1 cellular context compared by ENCODE assay signal in the genomic region with DNA sequence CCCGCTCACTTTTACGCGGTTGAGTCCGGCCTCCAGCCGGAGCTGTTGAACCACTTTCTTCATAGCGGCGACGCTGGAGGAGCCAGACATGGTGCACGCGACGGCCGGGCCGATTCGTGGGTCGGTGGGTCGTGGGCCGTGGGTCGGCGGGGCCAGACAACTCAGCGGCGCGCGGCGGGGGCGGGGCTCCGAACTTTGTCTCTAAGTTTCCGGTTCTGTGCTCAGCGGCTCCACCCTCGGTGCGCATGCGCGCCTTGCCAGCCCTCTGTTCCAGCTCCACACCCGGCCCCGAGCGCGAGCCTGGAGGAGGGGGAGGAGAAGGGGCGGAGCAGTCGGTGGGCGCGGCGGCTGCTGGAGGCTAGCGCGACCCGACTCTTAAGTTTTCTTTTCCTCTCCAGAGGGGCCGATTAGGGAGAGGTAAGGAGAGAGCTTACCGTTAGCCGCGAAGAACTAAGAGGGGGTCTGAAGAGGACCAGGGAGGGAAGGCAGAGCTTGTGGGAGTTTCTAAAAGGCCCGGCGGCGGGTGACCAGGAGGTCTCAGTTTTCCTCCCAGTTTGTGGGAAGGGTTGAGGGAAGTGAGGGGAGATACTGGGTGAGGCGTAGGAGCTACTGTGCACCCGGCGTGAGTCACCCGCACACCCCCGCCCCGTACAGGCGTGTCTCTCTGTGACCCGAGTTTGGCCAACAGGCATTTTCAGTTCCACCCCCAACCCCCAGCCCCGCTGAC.
TF ChIP-seq lines count a peak whose summit lies in the region.

A gene (minus strand): TSS at position 580 of the 727 bp plus-strand sequence. CDS start 490 bp downstream, at position 90.
A gene with protein sequence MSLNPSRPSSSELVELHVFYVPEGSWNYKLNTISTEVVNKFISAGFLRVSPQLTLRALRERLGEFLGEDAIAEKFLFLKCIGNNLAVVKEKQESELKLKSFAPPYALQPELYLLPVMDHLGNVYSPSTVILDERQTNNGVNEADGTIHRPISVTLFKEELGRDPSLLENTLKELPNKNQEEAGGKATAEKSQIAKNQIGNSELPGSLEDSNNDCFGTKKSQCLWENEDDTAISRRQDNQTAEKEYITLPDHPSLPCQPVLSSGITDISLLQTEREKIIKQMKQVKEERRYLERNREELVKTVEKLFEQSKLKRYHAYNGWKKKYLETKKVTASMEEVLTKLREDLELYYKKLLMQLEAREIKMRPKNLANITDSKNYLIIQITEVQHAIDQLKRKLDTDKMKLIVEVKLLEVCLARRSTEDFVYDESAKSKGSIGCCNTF (plus strand): TSS at position 385 of the 727 bp plus-strand sequence. CDS start 9,974 bp downstream, outside the sequence.

TF ChIP-seq in K562, 482 proteins besides CTCF, POLR2A, EP300 and RAD21 (continued from another document and continues in another):
- TF ChIP-seq, protein P1, sequence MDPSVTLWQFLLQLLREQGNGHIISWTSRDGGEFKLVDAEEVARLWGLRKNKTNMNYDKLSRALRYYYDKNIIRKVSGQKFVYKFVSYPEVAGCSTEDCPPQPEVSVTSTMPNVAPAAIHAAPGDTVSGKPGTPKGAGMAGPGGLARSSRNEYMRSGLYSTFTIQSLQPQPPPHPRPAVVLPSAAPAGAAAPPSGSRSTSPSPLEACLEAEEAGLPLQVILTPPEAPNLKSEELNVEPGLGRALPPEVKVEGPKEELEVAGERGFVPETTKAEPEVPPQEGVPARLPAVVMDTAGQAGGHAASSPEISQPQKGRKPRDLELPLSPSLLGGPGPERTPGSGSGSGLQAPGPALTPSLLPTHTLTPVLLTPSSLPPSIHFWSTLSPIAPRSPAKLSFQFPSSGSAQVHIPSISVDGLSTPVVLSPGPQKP (CRISPR knock-in tag; IDR thresholded peaks at IDR 0.05) = no peak
- TF ChIP-seq SAFB (IDR thresholded peaks at IDR 0.05; ENCODE audit: borderline replicate concordance, low read depth, low read length) (peak; percentile 62; the same call in 1 of the 2 replicates), PCBP2 (IDR thresholded peaks at IDR 0.05; ENCODE audit: low read depth, low read length, poor library complexity, severe bottlenecking) (no peak), TBP (optimal IDR thresholded peaks at IDR 0.05; ENCODE audit: low read depth, low read length) (peak; percentile 86), RBM14 (IDR thresholded peaks at IDR 0.05; ENCODE audit: borderline replicate concordance, insufficient read depth, low read depth, low read length) (no peak), DMBX1 (CRISPR knock-in tag; IDR thresholded peaks at IDR 0.05; ENCODE audit: borderline replicate concordance) (no peak; the same call in 1 of the 2 replicates), ZNF274 (IDR thresholded peaks at IDR 0.05; ENCODE audit: borderline replicate concordance, low read depth, low read length) (no peak), CBX1 (IDR thresholded peaks at IDR 0.05; ENCODE audit: low read depth) (peak; percentile 73; the same call in 1 of the 2 replicates), MEF2D (tag; conservative IDR thresholded peaks at IDR 0.05; ENCODE audit: low read depth) (no peak; the same call in 1 of the 2 replicates), ZNF184 (CRISPR knock-in tag; IDR thresholded peaks at IDR 0.05) (no peak), ZNF324 (CRISPR knock-in tag; IDR thresholded peaks at IDR 0.05) (no peak), ZNF316 (IDR thresholded peaks at IDR 0.05) (no peak), CSDE1 (IDR thresholded peaks at IDR 0.05) (no peak), ZNF253 (CRISPR knock-in tag; conservative IDR thresholded peaks at IDR 0.05) (no peak), ZNF780A (CRISPR knock-in tag; IDR thresholded peaks at IDR 0.05) (no peak), ZNF121 (CRISPR knock-in tag; conservative IDR thresholded peaks at IDR 0.05) (no peak), NRF1 (conservative IDR thresholded peaks at IDR 0.05 in 1 of 2, IDR thresholded peaks at IDR 0.05 in 1 of 2) (peak; percentile 99), DNMT1 (IDR thresholded peaks at IDR 0.05) (no peak), RBM22 (IDR thresholded peaks at IDR 0.05; ENCODE audit: low read depth, low read length, poor library complexity, severe bottlenecking) (peak; percentile 38)
- TF ChIP-seq, protein P2, sequence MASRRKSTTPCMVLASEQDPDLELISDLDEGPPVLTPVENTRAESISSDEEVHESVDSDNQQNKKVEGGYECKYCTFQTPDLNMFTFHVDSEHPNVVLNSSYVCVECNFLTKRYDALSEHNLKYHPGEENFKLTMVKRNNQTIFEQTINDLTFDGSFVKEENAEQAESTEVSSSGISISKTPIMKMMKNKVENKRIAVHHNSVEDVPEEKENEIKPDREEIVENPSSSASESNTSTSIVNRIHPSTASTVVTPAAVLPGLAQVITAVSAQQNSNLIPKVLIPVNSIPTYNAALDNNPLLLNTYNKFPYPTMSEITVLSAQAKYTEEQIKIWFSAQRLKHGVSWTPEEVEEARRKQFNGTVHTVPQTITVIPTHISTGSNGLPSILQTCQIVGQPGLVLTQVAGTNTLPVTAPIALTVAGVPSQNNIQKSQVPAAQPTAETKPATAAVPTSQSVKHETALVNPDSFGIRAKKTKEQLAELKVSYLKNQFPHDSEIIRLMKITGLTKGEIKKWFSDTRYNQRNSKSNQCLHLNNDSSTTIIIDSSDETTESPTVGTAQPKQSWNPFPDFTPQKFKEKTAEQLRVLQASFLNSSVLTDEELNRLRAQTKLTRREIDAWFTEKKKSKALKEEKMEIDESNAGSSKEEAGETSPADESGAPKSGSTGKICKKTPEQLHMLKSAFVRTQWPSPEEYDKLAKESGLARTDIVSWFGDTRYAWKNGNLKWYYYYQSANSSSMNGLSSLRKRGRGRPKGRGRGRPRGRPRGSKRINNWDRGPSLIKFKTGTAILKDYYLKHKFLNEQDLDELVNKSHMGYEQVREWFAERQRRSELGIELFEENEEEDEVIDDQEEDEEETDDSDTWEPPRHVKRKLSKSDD (conservative IDR thresholded peaks at IDR 0.05; ENCODE audit: low read length) = 0 out of 2 replicates have a peak, but pooled peaks have one; percentile 49
- TF ChIP-seq, protein P3, sequence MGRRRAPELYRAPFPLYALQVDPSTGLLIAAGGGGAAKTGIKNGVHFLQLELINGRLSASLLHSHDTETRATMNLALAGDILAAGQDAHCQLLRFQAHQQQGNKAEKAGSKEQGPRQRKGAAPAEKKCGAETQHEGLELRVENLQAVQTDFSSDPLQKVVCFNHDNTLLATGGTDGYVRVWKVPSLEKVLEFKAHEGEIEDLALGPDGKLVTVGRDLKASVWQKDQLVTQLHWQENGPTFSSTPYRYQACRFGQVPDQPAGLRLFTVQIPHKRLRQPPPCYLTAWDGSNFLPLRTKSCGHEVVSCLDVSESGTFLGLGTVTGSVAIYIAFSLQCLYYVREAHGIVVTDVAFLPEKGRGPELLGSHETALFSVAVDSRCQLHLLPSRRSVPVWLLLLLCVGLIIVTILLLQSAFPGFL (CRISPR knock-in tag; IDR thresholded peaks at IDR 0.05) = no peak
- TF ChIP-seq, protein P4, sequence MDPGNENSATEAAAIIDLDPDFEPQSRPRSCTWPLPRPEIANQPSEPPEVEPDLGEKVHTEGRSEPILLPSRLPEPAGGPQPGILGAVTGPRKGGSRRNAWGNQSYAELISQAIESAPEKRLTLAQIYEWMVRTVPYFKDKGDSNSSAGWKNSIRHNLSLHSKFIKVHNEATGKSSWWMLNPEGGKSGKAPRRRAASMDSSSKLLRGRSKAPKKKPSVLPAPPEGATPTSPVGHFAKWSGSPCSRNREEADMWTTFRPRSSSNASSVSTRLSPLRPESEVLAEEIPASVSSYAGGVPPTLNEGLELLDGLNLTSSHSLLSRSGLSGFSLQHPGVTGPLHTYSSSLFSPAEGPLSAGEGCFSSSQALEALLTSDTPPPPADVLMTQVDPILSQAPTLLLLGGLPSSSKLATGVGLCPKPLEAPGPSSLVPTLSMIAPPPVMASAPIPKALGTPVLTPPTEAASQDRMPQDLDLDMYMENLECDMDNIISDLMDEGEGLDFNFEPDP (CRISPR knock-in tag; IDR thresholded peaks at IDR 0.05) = no peak
- TF ChIP-seq, protein P5, sequence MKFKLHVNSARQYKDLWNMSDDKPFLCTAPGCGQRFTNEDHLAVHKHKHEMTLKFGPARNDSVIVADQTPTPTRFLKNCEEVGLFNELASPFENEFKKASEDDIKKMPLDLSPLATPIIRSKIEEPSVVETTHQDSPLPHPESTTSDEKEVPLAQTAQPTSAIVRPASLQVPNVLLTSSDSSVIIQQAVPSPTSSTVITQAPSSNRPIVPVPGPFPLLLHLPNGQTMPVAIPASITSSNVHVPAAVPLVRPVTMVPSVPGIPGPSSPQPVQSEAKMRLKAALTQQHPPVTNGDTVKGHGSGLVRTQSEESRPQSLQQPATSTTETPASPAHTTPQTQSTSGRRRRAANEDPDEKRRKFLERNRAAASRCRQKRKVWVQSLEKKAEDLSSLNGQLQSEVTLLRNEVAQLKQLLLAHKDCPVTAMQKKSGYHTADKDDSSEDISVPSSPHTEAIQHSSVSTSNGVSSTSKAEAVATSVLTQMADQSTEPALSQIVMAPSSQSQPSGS (CRISPR knock-in tag; IDR thresholded peaks at IDR 0.05) = no peak
- TF ChIP-seq, protein P6, sequence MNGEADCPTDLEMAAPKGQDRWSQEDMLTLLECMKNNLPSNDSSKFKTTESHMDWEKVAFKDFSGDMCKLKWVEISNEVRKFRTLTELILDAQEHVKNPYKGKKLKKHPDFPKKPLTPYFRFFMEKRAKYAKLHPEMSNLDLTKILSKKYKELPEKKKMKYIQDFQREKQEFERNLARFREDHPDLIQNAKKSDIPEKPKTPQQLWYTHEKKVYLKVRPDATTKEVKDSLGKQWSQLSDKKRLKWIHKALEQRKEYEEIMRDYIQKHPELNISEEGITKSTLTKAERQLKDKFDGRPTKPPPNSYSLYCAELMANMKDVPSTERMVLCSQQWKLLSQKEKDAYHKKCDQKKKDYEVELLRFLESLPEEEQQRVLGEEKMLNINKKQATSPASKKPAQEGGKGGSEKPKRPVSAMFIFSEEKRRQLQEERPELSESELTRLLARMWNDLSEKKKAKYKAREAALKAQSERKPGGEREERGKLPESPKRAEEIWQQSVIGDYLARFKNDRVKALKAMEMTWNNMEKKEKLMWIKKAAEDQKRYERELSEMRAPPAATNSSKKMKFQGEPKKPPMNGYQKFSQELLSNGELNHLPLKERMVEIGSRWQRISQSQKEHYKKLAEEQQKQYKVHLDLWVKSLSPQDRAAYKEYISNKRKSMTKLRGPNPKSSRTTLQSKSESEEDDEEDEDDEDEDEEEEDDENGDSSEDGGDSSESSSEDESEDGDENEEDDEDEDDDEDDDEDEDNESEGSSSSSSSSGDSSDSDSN (IDR thresholded peaks at IDR 0.05; ENCODE audit: borderline replicate concordance in 1 of 2, low read depth in 2 of 2, low read length in 2 of 2) = peak; percentile 61 to 88; a peak in 2 of 4 replicates
- TF ChIP-seq, protein P7, sequence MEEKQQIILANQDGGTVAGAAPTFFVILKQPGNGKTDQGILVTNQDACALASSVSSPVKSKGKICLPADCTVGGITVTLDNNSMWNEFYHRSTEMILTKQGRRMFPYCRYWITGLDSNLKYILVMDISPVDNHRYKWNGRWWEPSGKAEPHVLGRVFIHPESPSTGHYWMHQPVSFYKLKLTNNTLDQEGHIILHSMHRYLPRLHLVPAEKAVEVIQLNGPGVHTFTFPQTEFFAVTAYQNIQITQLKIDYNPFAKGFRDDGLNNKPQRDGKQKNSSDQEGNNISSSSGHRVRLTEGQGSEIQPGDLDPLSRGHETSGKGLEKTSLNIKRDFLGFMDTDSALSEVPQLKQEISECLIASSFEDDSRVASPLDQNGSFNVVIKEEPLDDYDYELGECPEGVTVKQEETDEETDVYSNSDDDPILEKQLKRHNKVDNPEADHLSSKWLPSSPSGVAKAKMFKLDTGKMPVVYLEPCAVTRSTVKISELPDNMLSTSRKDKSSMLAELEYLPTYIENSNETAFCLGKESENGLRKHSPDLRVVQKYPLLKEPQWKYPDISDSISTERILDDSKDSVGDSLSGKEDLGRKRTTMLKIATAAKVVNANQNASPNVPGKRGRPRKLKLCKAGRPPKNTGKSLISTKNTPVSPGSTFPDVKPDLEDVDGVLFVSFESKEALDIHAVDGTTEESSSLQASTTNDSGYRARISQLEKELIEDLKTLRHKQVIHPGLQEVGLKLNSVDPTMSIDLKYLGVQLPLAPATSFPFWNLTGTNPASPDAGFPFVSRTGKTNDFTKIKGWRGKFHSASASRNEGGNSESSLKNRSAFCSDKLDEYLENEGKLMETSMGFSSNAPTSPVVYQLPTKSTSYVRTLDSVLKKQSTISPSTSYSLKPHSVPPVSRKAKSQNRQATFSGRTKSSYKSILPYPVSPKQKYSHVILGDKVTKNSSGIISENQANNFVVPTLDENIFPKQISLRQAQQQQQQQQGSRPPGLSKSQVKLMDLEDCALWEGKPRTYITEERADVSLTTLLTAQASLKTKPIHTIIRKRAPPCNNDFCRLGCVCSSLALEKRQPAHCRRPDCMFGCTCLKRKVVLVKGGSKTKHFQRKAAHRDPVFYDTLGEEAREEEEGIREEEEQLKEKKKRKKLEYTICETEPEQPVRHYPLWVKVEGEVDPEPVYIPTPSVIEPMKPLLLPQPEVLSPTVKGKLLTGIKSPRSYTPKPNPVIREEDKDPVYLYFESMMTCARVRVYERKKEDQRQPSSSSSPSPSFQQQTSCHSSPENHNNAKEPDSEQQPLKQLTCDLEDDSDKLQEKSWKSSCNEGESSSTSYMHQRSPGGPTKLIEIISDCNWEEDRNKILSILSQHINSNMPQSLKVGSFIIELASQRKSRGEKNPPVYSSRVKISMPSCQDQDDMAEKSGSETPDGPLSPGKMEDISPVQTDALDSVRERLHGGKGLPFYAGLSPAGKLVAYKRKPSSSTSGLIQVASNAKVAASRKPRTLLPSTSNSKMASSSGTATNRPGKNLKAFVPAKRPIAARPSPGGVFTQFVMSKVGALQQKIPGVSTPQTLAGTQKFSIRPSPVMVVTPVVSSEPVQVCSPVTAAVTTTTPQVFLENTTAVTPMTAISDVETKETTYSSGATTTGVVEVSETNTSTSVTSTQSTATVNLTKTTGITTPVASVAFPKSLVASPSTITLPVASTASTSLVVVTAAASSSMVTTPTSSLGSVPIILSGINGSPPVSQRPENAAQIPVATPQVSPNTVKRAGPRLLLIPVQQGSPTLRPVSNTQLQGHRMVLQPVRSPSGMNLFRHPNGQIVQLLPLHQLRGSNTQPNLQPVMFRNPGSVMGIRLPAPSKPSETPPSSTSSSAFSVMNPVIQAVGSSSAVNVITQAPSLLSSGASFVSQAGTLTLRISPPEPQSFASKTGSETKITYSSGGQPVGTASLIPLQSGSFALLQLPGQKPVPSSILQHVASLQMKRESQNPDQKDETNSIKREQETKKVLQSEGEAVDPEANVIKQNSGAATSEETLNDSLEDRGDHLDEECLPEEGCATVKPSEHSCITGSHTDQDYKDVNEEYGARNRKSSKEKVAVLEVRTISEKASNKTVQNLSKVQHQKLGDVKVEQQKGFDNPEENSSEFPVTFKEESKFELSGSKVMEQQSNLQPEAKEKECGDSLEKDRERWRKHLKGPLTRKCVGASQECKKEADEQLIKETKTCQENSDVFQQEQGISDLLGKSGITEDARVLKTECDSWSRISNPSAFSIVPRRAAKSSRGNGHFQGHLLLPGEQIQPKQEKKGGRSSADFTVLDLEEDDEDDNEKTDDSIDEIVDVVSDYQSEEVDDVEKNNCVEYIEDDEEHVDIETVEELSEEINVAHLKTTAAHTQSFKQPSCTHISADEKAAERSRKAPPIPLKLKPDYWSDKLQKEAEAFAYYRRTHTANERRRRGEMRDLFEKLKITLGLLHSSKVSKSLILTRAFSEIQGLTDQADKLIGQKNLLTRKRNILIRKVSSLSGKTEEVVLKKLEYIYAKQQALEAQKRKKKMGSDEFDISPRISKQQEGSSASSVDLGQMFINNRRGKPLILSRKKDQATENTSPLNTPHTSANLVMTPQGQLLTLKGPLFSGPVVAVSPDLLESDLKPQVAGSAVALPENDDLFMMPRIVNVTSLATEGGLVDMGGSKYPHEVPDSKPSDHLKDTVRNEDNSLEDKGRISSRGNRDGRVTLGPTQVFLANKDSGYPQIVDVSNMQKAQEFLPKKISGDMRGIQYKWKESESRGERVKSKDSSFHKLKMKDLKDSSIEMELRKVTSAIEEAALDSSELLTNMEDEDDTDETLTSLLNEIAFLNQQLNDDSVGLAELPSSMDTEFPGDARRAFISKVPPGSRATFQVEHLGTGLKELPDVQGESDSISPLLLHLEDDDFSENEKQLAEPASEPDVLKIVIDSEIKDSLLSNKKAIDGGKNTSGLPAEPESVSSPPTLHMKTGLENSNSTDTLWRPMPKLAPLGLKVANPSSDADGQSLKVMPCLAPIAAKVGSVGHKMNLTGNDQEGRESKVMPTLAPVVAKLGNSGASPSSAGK (IDR thresholded peaks at IDR 0.05) = peak; percentile 51
